Comparison of ENCODE assay signal across 8 cellular contexts in the genomic region with DNA sequence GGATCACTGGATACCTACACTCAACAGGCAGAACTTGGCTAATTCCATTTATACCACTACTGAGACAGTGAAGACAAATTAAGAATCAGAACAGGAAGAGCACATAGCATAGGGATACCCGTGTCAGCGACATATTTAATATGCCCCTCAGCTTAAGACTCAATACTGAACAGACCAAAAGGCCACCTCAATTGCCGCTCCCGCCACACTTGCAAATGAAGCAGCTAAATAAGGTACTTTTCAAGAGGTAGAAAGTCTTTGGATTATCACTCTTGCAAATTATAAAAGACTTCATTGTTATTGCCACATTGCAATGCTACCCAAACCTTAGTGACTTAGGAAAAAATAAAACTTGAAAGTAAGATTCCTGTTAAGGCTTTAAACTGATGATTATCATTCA. TPM values are rescaled to one million over a fixed set of nuclear protein-coding genes. Genes with fewer than 3 reads are reported as not detected.
DNase-seq lines count a peak whose midpoint lies in the region; ATAC-seq lines count a peak whose summit lies in the region.

No MANE protein-coding gene starts in this region.

- H3K9me3 Mint-ChIP-seq in activated CD4-positive, alpha-beta T cell treated with anti-CD3 and anti-CD28 coated beads, Interleukin-2, amount 10 ng/mL, durations not matched to agents 24 days and 14 days: peaks cover 7% of the 10 kb centered on the region
- H3K9me3 Mint-ChIP-seq in activated T-helper 1 cell treated with anti-CD3 and anti-CD28 coated beads, Interleukin-12 subunit alpha, Interleukin-12 subunit beta, Interleukin-2, Interleukin-4 antibody, amounts not matched to agents 30 ng/mL and 10 ng/mL and 1 ng/mL, durations not matched to agents 14 hours and 24 hours and 36 hours: peaks cover 5% of the 10 kb centered on the region
- H3K9me3 Mint-ChIP-seq in stimulated activated naive B cell treated with anti-CD40 and anti-IgM and Interleukin-4, amounts not matched to agents 10 μg/mL and 1 μg/mL and 100 μg/mL, for 72 hours: no peaks in the 10 kb centered on the region

- H3K36me3 Mint-ChIP-seq in activated CD4-positive, alpha-beta T cell treated with anti-CD3 and anti-CD28 coated beads, Interleukin-2, amount 10 ng/mL, durations not matched to agents 24 days and 14 days (ENCODE audit: low read depth): peaks cover 69% of the 10 kb centered on the region
- H3K36me3 Mint-ChIP-seq in activated T-helper 1 cell treated with anti-CD3 and anti-CD28 coated beads, Interleukin-12 subunit alpha, Interleukin-12 subunit beta, Interleukin-2, Interleukin-4 antibody, amounts not matched to agents 30 ng/mL and 10 ng/mL and 1 ng/mL, durations not matched to agents 14 hours and 24 hours and 36 hours (ENCODE audit: low read depth): peaks cover 66% of the 10 kb centered on the region
- peaks cover 47 to 62% of the 10 kb centered on the region in 2 donors for H3K36me3 Mint-ChIP-seq in stimulated activated naive B cell treated with anti-CD40 and anti-IgM and Interleukin-4, amounts not matched to agents 10 μg/mL and 1 μg/mL and 100 μg/mL, for 72 hours

- H3K9me3 ChIP-seq in iPS-15b (ENCODE audit: control insufficient read depth, insufficient read depth, low read length): no peaks in the 10 kb centered on the region

- peaks cover 26% of the 10 kb centered on the region for H3K36me3 ChIP-seq in iPS-15b (ENCODE audit: control insufficient read depth, insufficient read depth, low read length)

- peaks cover 56% of the 10 kb centered on the region for H3K4me1 Mint-ChIP-seq in activated CD4-positive, alpha-beta T cell treated with anti-CD3 and anti-CD28 coated beads, Interleukin-2, amount 10 ng/mL, durations not matched to agents 24 days and 14 days
- H3K4me1 Mint-ChIP-seq in activated T-helper 1 cell treated with anti-CD3 and anti-CD28 coated beads, Interleukin-12 subunit alpha, Interleukin-12 subunit beta, Interleukin-2, Interleukin-4 antibody, amounts not matched to agents 30 ng/mL and 10 ng/mL and 1 ng/mL, durations not matched to agents 14 hours and 24 hours and 36 hours (ENCODE audit: low read depth): peaks cover 63% of the 10 kb centered on the region
- peaks cover 29 to 60% of the 10 kb centered on the region in 2 donors for H3K4me1 Mint-ChIP-seq in stimulated activated naive B cell treated with anti-CD40 and anti-IgM and Interleukin-4, amounts not matched to agents 10 μg/mL and 1 μg/mL and 100 μg/mL, for 72 hours

- H3K4me3 Mint-ChIP-seq in activated CD4-positive, alpha-beta T cell treated with anti-CD3 and anti-CD28 coated beads, Interleukin-2, amount 10 ng/mL, durations not matched to agents 24 days and 14 days: peak overlapping the region; percentile 99
- H3K4me3 Mint-ChIP-seq in activated T-helper 1 cell treated with anti-CD3 and anti-CD28 coated beads, Interleukin-12 subunit alpha, Interleukin-12 subunit beta, Interleukin-2, Interleukin-4 antibody, amounts not matched to agents 30 ng/mL and 10 ng/mL and 1 ng/mL, durations not matched to agents 14 hours and 24 hours and 36 hours: peak overlapping the region; percentile 99
- peak overlapping the region; percentile 71 to 100 for H3K4me3 Mint-ChIP-seq in stimulated activated naive B cell treated with anti-CD40 and anti-IgM and Interleukin-4, amounts not matched to agents 10 μg/mL and 1 μg/mL and 100 μg/mL, for 72 hours

- no peak overlapping the region for H3K9ac ChIP-seq in iPS-15b (ENCODE audit: low read depth, low read length)

- no peaks in the 10 kb centered on the region for H3K27me3 ChIP-seq in iPS-15b (ENCODE audit: control insufficient read depth, insufficient read depth, low read length)

- H3K4me3 ChIP-seq in iPS-15b (ENCODE audit: low read depth, low read length): peak overlapping the region; percentile 96

- intact Hi-C loops in activated CD4-positive, alpha-beta T cell treated with anti-CD3 and anti-CD28 coated beads, Interleukin-2, amount 10 ng/mL, durations not matched to agents 24 days and 14 days (cut with micrococcal nuclease): no loop called here
- intact Hi-C loops in activated T-helper 1 cell treated with anti-CD3 and anti-CD28 coated beads, Interleukin-12 subunit alpha, Interleukin-12 subunit beta, Interleukin-2, Interleukin-4 antibody, amounts not matched to agents 30 ng/mL and 10 ng/mL and 1 ng/mL, durations not matched to agents 14 hours and 24 hours and 36 hours (cut with micrococcal nuclease): no loop called here

- no peak for ATAC-seq in stimulated activated naive B cell treated with anti-CD40 and anti-IgM and Interleukin-4, amounts not matched to agents 10 μg/mL and 1 μg/mL and 100 μg/mL, for 72 hours (replicated peaks)
- ATAC-seq in HG03442 (IDR thresholded peaks at IDR 0.05; ENCODE audit: unreplicated experiment) (no peak), HG03571 (IDR thresholded peaks at IDR 0.05; ENCODE audit: unreplicated experiment) (no peak)

- H3K4me1 ChIP-seq in iPS-15b (ENCODE audit: control insufficient read depth, insufficient read depth, low read length): peaks cover 3% of the 10 kb centered on the region

- DNase-seq in activated CD4-positive, alpha-beta T cell treated with anti-CD3 and anti-CD28 coated beads, Interleukin-2, amount 10 ng/mL, durations not matched to agents 24 days and 14 days: no peak
- no peak for DNase-seq in activated CD4-positive, alpha-beta T cell treated with anti-CD3 and anti-CD28 coated beads, Interleukin-2, amount 50 U/mL, for 48 hours
- DNase-seq in activated T-helper 1 cell treated with anti-CD3 and anti-CD28 coated beads, Interleukin-12 subunit alpha, Interleukin-12 subunit beta, Interleukin-2, Interleukin-4 antibody, amounts not matched to agents 30 ng/mL and 10 ng/mL and 1 ng/mL, durations not matched to agents 14 hours and 24 hours and 36 hours (ENCODE audit: low spot score): no peak
- no peak for DNase-seq in stimulated activated naive B cell treated with anti-CD40 and anti-IgM and Interleukin-4, amounts not matched to agents 10 μg/mL and 1 μg/mL and 100 μg/mL, for 72 hours
- DNase-seq in occipital lobe (lab: John Stamatoyannopoulos, UW): no peak

- H3K27me3 Mint-ChIP-seq in activated CD4-positive, alpha-beta T cell treated with anti-CD3 and anti-CD28 coated beads, Interleukin-2, amount 10 ng/mL, durations not matched to agents 24 days and 14 days: no peaks in the 10 kb centered on the region
- no peaks in the 10 kb centered on the region for H3K27me3 Mint-ChIP-seq in activated T-helper 1 cell treated with anti-CD3 and anti-CD28 coated beads, Interleukin-12 subunit alpha, Interleukin-12 subunit beta, Interleukin-2, Interleukin-4 antibody, amounts not matched to agents 30 ng/mL and 10 ng/mL and 1 ng/mL, durations not matched to agents 14 hours and 24 hours and 36 hours (ENCODE audit: insufficient read depth)
- no peaks in the 10 kb centered on the region for H3K27me3 Mint-ChIP-seq in stimulated activated naive B cell treated with anti-CD40 and anti-IgM and Interleukin-4, amounts not matched to agents 10 μg/mL and 1 μg/mL and 100 μg/mL, for 72 hours

- H3K27ac Mint-ChIP-seq in activated CD4-positive, alpha-beta T cell treated with anti-CD3 and anti-CD28 coated beads, Interleukin-2, amount 10 ng/mL, durations not matched to agents 24 days and 14 days: peak overlapping the region; percentile 40
- H3K27ac Mint-ChIP-seq in activated T-helper 1 cell treated with anti-CD3 and anti-CD28 coated beads, Interleukin-12 subunit alpha, Interleukin-12 subunit beta, Interleukin-2, Interleukin-4 antibody, amounts not matched to agents 30 ng/mL and 10 ng/mL and 1 ng/mL, durations not matched to agents 14 hours and 24 hours and 36 hours: peak overlapping the region; percentile 59
- H3K27ac Mint-ChIP-seq in stimulated activated naive B cell treated with anti-CD40 and anti-IgM and Interleukin-4, amounts not matched to agents 10 μg/mL and 1 μg/mL and 100 μg/mL, for 72 hours: peak overlapping the region; percentile 20

RNA-seq across cellular contexts. Expression of gene DDX17, which starts 3.1 kb away (rescaled TPM):
- 373 and 374 TPM in 2 replicates for total RNA-seq in activated CD4-positive, alpha-beta T cell treated with anti-CD3 and anti-CD28 coated beads, Interleukin-2, amount 10 ng/mL, durations not matched to agents 24 days and 14 days
- 356 and 358 TPM in 2 replicates for total RNA-seq in activated T-helper 1 cell treated with anti-CD3 and anti-CD28 coated beads, Interleukin-12 subunit alpha, Interleukin-12 subunit beta, Interleukin-2, Interleukin-4 antibody, amounts not matched to agents 30 ng/mL and 10 ng/mL and 1 ng/mL, durations not matched to agents 14 hours and 24 hours and 36 hours
- 646 TPM for total RNA-seq in occipital lobe

RNA-seq across cellular contexts. Expression of gene KDELR3, which starts 35.1 kb away (rescaled TPM):
- 1.1 and 1.3 TPM in 2 replicates for total RNA-seq in activated CD4-positive, alpha-beta T cell treated with anti-CD3 and anti-CD28 coated beads, Interleukin-2, amount 10 ng/mL, durations not matched to agents 24 days and 14 days
- total RNA-seq in activated T-helper 1 cell treated with anti-CD3 and anti-CD28 coated beads, Interleukin-12 subunit alpha, Interleukin-12 subunit beta, Interleukin-2, Interleukin-4 antibody, amounts not matched to agents 30 ng/mL and 10 ng/mL and 1 ng/mL, durations not matched to agents 14 hours and 24 hours and 36 hours: 1.1 and 1.3 TPM in 2 replicates
- 0.94 TPM for total RNA-seq in occipital lobe

RNA-seq across cellular contexts. Expression of gene KCNJ4, which starts 48.0 kb away (rescaled TPM):
- not detected in 2 replicates for total RNA-seq in activated CD4-positive, alpha-beta T cell treated with anti-CD3 and anti-CD28 coated beads, Interleukin-2, amount 10 ng/mL, durations not matched to agents 24 days and 14 days
- total RNA-seq in activated T-helper 1 cell treated with anti-CD3 and anti-CD28 coated beads, Interleukin-12 subunit alpha, Interleukin-12 subunit beta, Interleukin-2, Interleukin-4 antibody, amounts not matched to agents 30 ng/mL and 10 ng/mL and 1 ng/mL, durations not matched to agents 14 hours and 24 hours and 36 hours: not detected in 2 replicates
- total RNA-seq in occipital lobe: 9.7 TPM

Comparison
In these comparisons a context has a peak if more than half of its experiments do, and no peak if none do; other contexts are left out.
1. RNA of gene KCNJ4, which starts 48.0 kb away (total RNA-seq): 9.7 TPM in occipital lobe (single experiment); not detected in activated CD4-positive, alpha-beta T cell treated with anti-CD3 and anti-CD28 coated beads, Interleukin-2, amount 10 ng/mL, durations not matched to agents 24 days and 14 days and not detected in activated T-helper 1 cell treated with anti-CD3 and anti-CD28 coated beads, Interleukin-12 subunit alpha, Interleukin-12 subunit beta, Interleukin-2, Interleukin-4 antibody, amounts not matched to agents 30 ng/mL and 10 ng/mL and 1 ng/mL, durations not matched to agents 14 hours and 24 hours and 36 hours; every median in the first group is over 10 times any median in the second.
2. Peak in every context shown above with its lines, with median percentiles within 50 percentile points of each other: H3K27ac Mint-ChIP-seq and H3K4me3 Mint-ChIP-seq.